Comparison of ENCODE assay signal across 8 cellular contexts in genomic region chr7:93232673-93233018, GRCh38. TPM values are rescaled to one million over a fixed set of nuclear protein-coding genes. Genes with fewer than 3 reads are reported as not detected.
A peak's percentile ranks its signal among the peaks of the same experiment; 100 is the strongest.
DNase-seq lines count a peak whose midpoint lies in the region; ATAC-seq and TF ChIP-seq lines count a peak whose summit lies in the region.

No MANE protein-coding gene starts in this region.

- no peak for TF ChIP-seq POLR2A in thyroid gland (IDR thresholded peaks at IDR 0.05)

- H3K9ac ChIP-seq in HUES48 (ENCODE audit: low read depth, low read length) (no peak overlapping the region), adipocyte (ENCODE audit: low read length) (peak overlapping the region; percentile 92)

- H3K27ac ChIP-seq in HUES48 (ENCODE audit: low read depth, low read length) (no peak overlapping the region), thyroid gland (peak overlapping the region in 1 of 3 donors; percentile 84)

- no peaks in the 10 kb centered on the region for H3K9me3 ChIP-seq in HUES48 (ENCODE audit: control insufficient read depth, insufficient read depth, low read length)
- no peaks in the 10 kb centered on the region for H3K9me3 ChIP-seq in adipocyte (ENCODE audit: control insufficient read depth, low read length)
- H3K9me3 ChIP-seq in thyroid gland, result no peaks in the 10 kb centered on the region

- DNase-seq in NCI-H82 (lab: John Stamatoyannopoulos, UW) (peak; percentile 39), NCI-H82 treated with DMSO at 0.1 percent for 48 hours (lab: John Stamatoyannopoulos, UW; ENCODE audit: unreplicated experiment) (no peak), adipocyte (ENCODE audit: low read depth) (peak; percentile 24), left colon (no peak), thyroid gland (no peak)
- no peak for DNase-seq in stimulated activated CD4-positive, alpha-beta T cell treated with anti-CD3 and anti-CD28 coated beads, Interleukin-15, amount 100 ng/mL, for 24 hours

- H3K27me3 ChIP-seq in HUES48 (ENCODE audit: control insufficient read depth, insufficient read depth, low read length) (no peaks in the 10 kb centered on the region), adipocyte (replicated peaks; ENCODE audit: control insufficient read depth, insufficient read depth, low read length) (no peaks in the 10 kb centered on the region), thyroid gland (no peaks in the 10 kb centered on the region)

- H3K36me3 ChIP-seq in HUES48 (ENCODE audit: control insufficient read depth, insufficient read depth, low read length) (no peaks in the 10 kb centered on the region), adipocyte (ENCODE audit: control insufficient read depth, insufficient read depth, low read length, severe bottlenecking) (no peaks in the 10 kb centered on the region), thyroid gland (no peaks in the 10 kb centered on the region)

- peaks cover 5% of the 10 kb centered on the region; the same call in 1 of the 2 replicates for H3K4me1 ChIP-seq in HUES48 (ENCODE audit: control insufficient read depth, insufficient read depth, low read length)
- peaks cover 16% of the 10 kb centered on the region for H3K4me1 ChIP-seq in adipocyte (ENCODE audit: control insufficient read depth, insufficient read depth, low read length)
- H3K4me1 ChIP-seq in thyroid gland, result peaks cover 5 to 7% of the 10 kb centered on the region in 2 donors

- intact Hi-C loops in left colon (cut with DNase I, micrococcal nuclease) (no loop called here), thyroid gland (cut with DNase I) (no loop called here)

- TF ChIP-seq CTCF in thyroid gland (IDR thresholded peaks at IDR 0.05), result no peak

- 0 to 2% methylated on average over 8 of the region's 8 CpGs for WGBS in thyroid gland, 2 donors

- ATAC-seq in left colon (peak; percentile 34), HG02938 (IDR thresholded peaks at IDR 0.05; ENCODE audit: unreplicated experiment) (no peak)

- H3K4me3 ChIP-seq in HUES48 (ENCODE audit: low read depth, low read length) (peak overlapping the region; percentile 95), adipocyte (ENCODE audit: low read length) (peak overlapping the region; percentile 99), thyroid gland (replicated peaks in 1 of 3) (peak overlapping the region; percentile 49 to 58 (median 57))

RNA-seq across cellular contexts. Expression of gene VPS50, which starts 0.5 kb away (rescaled TPM):
- total RNA-seq in left colon (10 to 100 TPM; 27.6 to 28.6 TPM), thyroid gland (10 to 100 TPM; 27.4 to 41.1 (median 36.0) TPM)

RNA-seq across cellular contexts. Expression of gene HEPACAM2, which starts 6.4 kb away (rescaled TPM):
- total RNA-seq in left colon (10 to 100 TPM; 86.8 to 96.1 TPM), thyroid gland (under 1 TPM in 2 of 4 donors, not detected in 2; 0.13 to 0.22 TPM)

Comparison
In these comparisons a context has a peak if more than half of its experiments do, and no peak if none do; other contexts are left out.
1. DNase-seq: peak in NCI-H82 (single experiment) and adipocyte (single experiment); none in NCI-H82 treated with DMSO at 0.1 percent for 48 hours (single experiment), left colon (0 of 2), thyroid gland (0 of 2) and stimulated activated CD4-positive, alpha-beta T cell treated with anti-CD3 and anti-CD28 coated beads, Interleukin-15, amount 100 ng/mL, for 24 hours (single experiment).
2. RNA of gene HEPACAM2, which starts 6.4 kb away (total RNA-seq): 86.8 to 96.1 TPM in left colon; 0.13 to 0.22 TPM in thyroid gland; every median in the first group is over 10 times any median in the second.
3. Peak in every context shown above with its lines, with median percentiles within 50 percentile points of each other: H3K4me3 ChIP-seq.